In the genomic region with DNA sequence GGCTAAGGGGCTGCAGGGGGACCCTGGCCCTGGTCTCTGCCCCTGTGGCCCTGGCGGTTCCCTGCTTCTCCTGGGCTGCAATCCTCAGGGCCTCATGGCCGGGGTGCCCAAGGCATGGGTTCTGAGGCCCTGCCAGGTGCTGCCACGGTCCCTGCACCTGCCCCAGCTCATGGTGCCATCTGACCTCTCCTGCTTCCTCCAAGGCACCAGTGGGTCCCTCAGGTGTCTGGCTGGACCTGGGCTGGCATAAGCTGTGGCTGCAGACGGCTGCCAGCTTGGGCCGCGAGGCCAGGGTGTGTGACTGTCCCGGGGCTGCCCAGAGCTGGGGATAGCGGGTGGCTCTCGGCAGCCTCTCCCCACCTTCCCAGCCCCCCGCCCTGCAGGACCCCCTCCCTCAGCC, we compare ENCODE assay signal across 19 cellular contexts. TPM values are rescaled to one million over a fixed set of nuclear protein-coding genes. Genes with fewer than 3 reads are reported as not detected.
DNase-seq lines count a peak whose midpoint lies in the region; ATAC-seq and TF ChIP-seq lines count a peak whose summit lies in the region.
"Had no signal": no experiment of that assay in that cellular context is flagged by ENCODE, and none has a peak within 500 bp of the region (broad histone marks: within the 10 kb centered on the region; RNA-seq: fewer than 3 reads in every experiment).

No MANE protein-coding gene starts in this region.

- H2BK5ac ChIP-seq in neuronal stem cell (ENCODE audit: low read length) = peak overlapping the region; percentile 66

- POLR2A ChIA-PET in naive thymus-derived CD8-positive, alpha-beta T cell (lab: Charles Lee) = no interaction called here

- no peak overlapping the region for H3K4me2 ChIP-seq in neuronal stem cell (ENCODE audit: insufficient read depth, low read length, poor library complexity, severe bottlenecking)
- H3K4me2 ChIP-seq: BLaER1 had no signal

- H3K14ac ChIP-seq in neuronal stem cell (ENCODE audit: low read length) = peak overlapping the region; percentile 89

- WGBS in neuronal stem cell (ENCODE audit: extremely low coverage in 2 of 2, insufficient read length in 2 of 2, insufficient replicate concordance in 1 of 2), 2 donors = no CpG with 5 or more reads among the region's 10 CpGs

- peak overlapping the region; percentile 97 for H3K4ac ChIP-seq in neuronal stem cell (ENCODE audit: low read length)

- H3K36me3 ChIP-seq in neuronal stem cell (replicated peaks in 1 of 2; ENCODE audit: control insufficient read depth in 2 of 2, insufficient read depth in 2 of 2, low read length in 2 of 2) (no peaks in the 10 kb centered on the region), upper lobe of right lung (no peaks in the 10 kb centered on the region)
- H3K36me3 ChIP-seq: BE2C, BLaER1 had no signal

- no peak overlapping the region for H3K27ac Mint-ChIP-seq in CD14-positive monocyte
- H3K27ac Mint-ChIP-seq in naive thymus-derived CD8-positive, alpha-beta T cell = no peak overlapping the region
- H3K27ac Mint-ChIP-seq: CD4-positive, alpha-beta T cell; CD8-positive, alpha-beta T cell had no signal

- no peak overlapping the region for H2AFZ ChIP-seq in neuronal stem cell (ENCODE audit: low read length)

- ATAC-seq in left lobe of liver (peak; percentile 5), upper lobe of right lung (no peak)
- ATAC-seq in naive thymus-derived CD8-positive, alpha-beta T cell = no peak
- ATAC-seq: CD8-positive, alpha-beta T cell had no signal

- no peak overlapping the region for H2BK120ac ChIP-seq in neuronal stem cell (ENCODE audit: low read depth, low read length)

- H3K23ac ChIP-seq in neuronal stem cell (ENCODE audit: low read depth, low read length, poor library complexity) = no peak overlapping the region

- no peaks in the 10 kb centered on the region for H3K79me1 ChIP-seq in neuronal stem cell (ENCODE audit: low read depth, low read length)

- H3K9me3 Mint-ChIP-seq in CD14-positive monocyte = peaks cover 0 to 1% (median 0%) of the 10 kb centered on the region in 7 donors
- no peaks in the 10 kb centered on the region for H3K9me3 Mint-ChIP-seq in naive thymus-derived CD8-positive, alpha-beta T cell
- H3K9me3 Mint-ChIP-seq: CD4-positive, alpha-beta T cell; CD8-positive, alpha-beta T cell had no signal

- peak overlapping the region; percentile 98 for H2AK5ac ChIP-seq in neuronal stem cell (ENCODE audit: low read depth, low read length)

- DNase-seq in RPMI8226 (peak; percentile 18), left lobe of liver (ENCODE audit: low spot score) (peak; percentile 68), neuronal stem cell (ENCODE audit: low spot score) (no peak), CD14-positive monocyte (ENCODE audit: low spot score) (no peak), upper lobe of right lung (no peak)
- DNase-seq in naive thymus-derived CD8-positive, alpha-beta T cell = no peak
- DNase-seq: 8988T; ACHN; BE2C; C1 segment of cervical spinal cord; Caco-2; Calu3; CD4-positive, alpha-beta T cell; CD8-positive, alpha-beta T cell; DMS79 treated with DMSO at 0.1 percent for 48 hours; GF-D8 had no signal

- intact Hi-C loops in CD14-positive monocyte (cut with micrococcal nuclease) = loop anchor here in 1 of 2 donors (5.0 to 10.0 kb wide), 3 partner anchors 234 to 507 kb away; no protein-coding TSS in a partner anchor
- intact Hi-C loops in upper lobe of right lung (cut with DNase I) = no loop called here

- H3K18ac ChIP-seq in neuronal stem cell (ENCODE audit: low read length) = peak overlapping the region; percentile 85

- H3K4me1 ChIP-seq in neuronal stem cell (ENCODE audit: control insufficient read depth in 2 of 2, insufficient read depth in 1 of 2, low read depth in 1 of 2, low read length in 2 of 2) (peaks cover 0 to 1% of the 10 kb centered on the region in 2 donors), upper lobe of right lung (no peaks in the 10 kb centered on the region)

- no peak overlapping the region for H3K27ac ChIP-seq in neuronal stem cell (replicated peaks; ENCODE audit: low read length)
- H3K27ac ChIP-seq in upper lobe of right lung = no peak overlapping the region
- H3K27ac ChIP-seq: BLaER1 had no signal

- no peak overlapping the region for H4K91ac ChIP-seq in neuronal stem cell (ENCODE audit: low read depth, low read length, poor library complexity)

- peak overlapping the region; percentile 71 for H2BK15ac ChIP-seq in neuronal stem cell (ENCODE audit: low read length)

- H3K27me3 Mint-ChIP-seq in CD14-positive monocyte (ENCODE audit: low read depth in 3 of 3) = peaks cover 2 to 11% (median 7%) of the 10 kb centered on the region in 3 donors
- H3K27me3 Mint-ChIP-seq in naive thymus-derived CD8-positive, alpha-beta T cell = peaks cover 0 to 9% (median 2%) of the 10 kb centered on the region in 5 donors

- H4K8ac ChIP-seq in neuronal stem cell (ENCODE audit: low read depth, low read length) = peak overlapping the region; percentile 65

- no peaks in the 10 kb centered on the region for H3K36me3 Mint-ChIP-seq in CD14-positive monocyte
- no peaks in the 10 kb centered on the region for H3K36me3 Mint-ChIP-seq in naive thymus-derived CD8-positive, alpha-beta T cell
- H3K36me3 Mint-ChIP-seq: CD8-positive, alpha-beta T cell had no signal

- TF ChIP-seq CTCF in CD14-positive monocyte (IDR thresholded peaks at IDR 0.05) = no peak
- no peak for TF ChIP-seq CTCF in upper lobe of right lung (IDR thresholded peaks at IDR 0.05)

- no peaks in the 10 kb centered on the region for H3K9me3 ChIP-seq in neuronal stem cell (replicated peaks in 1 of 2; ENCODE audit: control insufficient read depth in 2 of 2, insufficient read depth in 1 of 2, low read depth in 1 of 2, low read length in 2 of 2)
- no peaks in the 10 kb centered on the region for H3K9me3 ChIP-seq in upper lobe of right lung
- H3K9me3 ChIP-seq: BE2C, BLaER1, Caco-2 had no signal

- H3K27me3 ChIP-seq in neuronal stem cell (ENCODE audit: control insufficient read depth in 3 of 3, insufficient read depth in 3 of 3, low read depth in 1 of 3, low read length in 3 of 3) (peaks cover 0 to 14% (median 0%) of the 10 kb centered on the region in 3 experiments), upper lobe of right lung (peaks cover 30% of the 10 kb centered on the region)
- H3K27me3 ChIP-seq: BE2C had no signal

- no peak overlapping the region for H3K9ac ChIP-seq in neuronal stem cell (ENCODE audit: low read depth, low read length, poor library complexity)
- H3K9ac ChIP-seq: BLaER1 had no signal

- H3K4me3 ChIP-seq in neuronal stem cell (ENCODE audit: low read length in 2 of 2) = no peak overlapping the region
- H3K4me3 ChIP-seq in upper lobe of right lung = no peak overlapping the region
- H3K4me3 ChIP-seq: BLaER1 had no signal

- no peak overlapping the region for H3K4me3 Mint-ChIP-seq in CD14-positive monocyte
- no peak overlapping the region for H3K4me3 Mint-ChIP-seq in naive thymus-derived CD8-positive, alpha-beta T cell
- H3K4me3 Mint-ChIP-seq: CD4-positive, alpha-beta T cell; CD8-positive, alpha-beta T cell had no signal

- H2BK12ac ChIP-seq in neuronal stem cell (ENCODE audit: low read length) = peak overlapping the region; percentile 73

- peaks cover under 1% of the 10 kb centered on the region for H3K4me1 Mint-ChIP-seq in CD14-positive monocyte
- no peaks in the 10 kb centered on the region for H3K4me1 Mint-ChIP-seq in naive thymus-derived CD8-positive, alpha-beta T cell

RNA-seq across cellular contexts. Expression of gene INS, which starts 2.0 kb away (rescaled TPM):
- total RNA-seq in left lobe of liver (not detected), upper lobe of right lung (not detected)
- not detected for polyA plus RNA-seq in neuronal stem cell (2013, experiment 1 of 2)
- not detected for polyA plus RNA-seq in neuronal stem cell (2013, experiment 2 of 2)
- not detected for polyA plus RNA-seq in CD14-positive monocyte
- not detected for total RNA-seq in naive thymus-derived CD8-positive, alpha-beta T cell
- not detected for polyA plus RNA-seq in naive thymus-derived CD8-positive, alpha-beta T cell
- total RNA-seq: A673; Caco-2; Calu3; CD4-positive, alpha-beta T cell; CD8-positive, alpha-beta T cell had no signal
- polyA plus RNA-seq: AG04450 had no signal

RNA-seq across cellular contexts. Expression of gene TH, which starts 12.6 kb away (rescaled TPM):
- total RNA-seq in left lobe of liver = not detected
- 1.0 TPM for polyA plus RNA-seq in neuronal stem cell (2013, experiment 1 of 2)
- 0.82 TPM for polyA plus RNA-seq in neuronal stem cell (2013, experiment 2 of 2)
- not detected for polyA plus RNA-seq in CD14-positive monocyte
- total RNA-seq in upper lobe of right lung = not detected
- total RNA-seq in naive thymus-derived CD8-positive, alpha-beta T cell = not detected
- not detected for polyA plus RNA-seq in naive thymus-derived CD8-positive, alpha-beta T cell
- total RNA-seq: A673; Caco-2; Calu3; CD4-positive, alpha-beta T cell; CD8-positive, alpha-beta T cell had no signal
- polyA plus RNA-seq: AG04450 had no signal

RNA-seq across cellular contexts. Expression of gene IGF2, which starts 19.8 kb away (rescaled TPM):
- total RNA-seq in left lobe of liver = 254 TPM
- 11.8 TPM for polyA plus RNA-seq in neuronal stem cell (2013, experiment 1 of 2)
- polyA plus RNA-seq in neuronal stem cell (2013, experiment 2 of 2) = 11.0 TPM
- not detected for polyA plus RNA-seq in CD14-positive monocyte
- total RNA-seq in upper lobe of right lung = 8.8 TPM
- total RNA-seq in naive thymus-derived CD8-positive, alpha-beta T cell = not detected
- not detected for polyA plus RNA-seq in naive thymus-derived CD8-positive, alpha-beta T cell
- total RNA-seq: CD4-positive, alpha-beta T cell; CD8-positive, alpha-beta T cell had no signal

Comparison
In these comparisons a context has a peak if more than half of its experiments do, and no peak if none do; other contexts are left out.
1. DNase-seq: peak in RPMI8226 (single experiment) and left lobe of liver (single experiment); none in neuronal stem cell (single experiment), CD14-positive monocyte (single experiment), upper lobe of right lung (single experiment) and naive thymus-derived CD8-positive, alpha-beta T cell (0 of 10).
2. RNA of gene IGF2, which starts 19.8 kb away (total RNA-seq): 254 TPM in left lobe of liver (single experiment); 8.8 TPM in upper lobe of right lung (single experiment) and not detected in naive thymus-derived CD8-positive, alpha-beta T cell; every median in the first group is over 10 times any median in the second.